In genomic region chr11:15810581-15810980, GRCh38 we compare ENCODE assay signal across 26 cellular contexts.
"Had no signal": no experiment of that assay in that cellular context is flagged by ENCODE, and none has a peak within 500 bp of the region (broad histone marks: within the 10 kb centered on the region; RNA-seq: fewer than 3 reads in every experiment).

No MANE protein-coding gene starts in this region.

- ATAC-seq: effector memory CD8-positive, alpha-beta T cell; esophagus mucosa; gastrocnemius medialis; heart right ventricle; left cardiac atrium; left lung; left ventricle myocardium superior; lower lobe of right lung; mucosa of descending colon; naive thymus-derived CD8-positive, alpha-beta T cell had no signal

- H3K9me3 Mint-ChIP-seq: dendritic cell treated with granulocyte-macrophage colony-stimulating factor and Interleukin-4, amounts not matched to agents 40 ng/mL and 50 ng/mL, for 4 days; endodermal cell had no signal

- H3K27ac Mint-ChIP-seq: dendritic cell treated with granulocyte-macrophage colony-stimulating factor and Interleukin-4, amounts not matched to agents 40 ng/mL and 50 ng/mL, for 4 days; effector memory CD8-positive, alpha-beta T cell; endodermal cell; mesothelial cell of epicardium; naive B cell; naive thymus-derived CD8-positive, alpha-beta T cell had no signal

- H3K4me3 Mint-ChIP-seq: dendritic cell treated with granulocyte-macrophage colony-stimulating factor and Interleukin-4, amounts not matched to agents 40 ng/mL and 50 ng/mL, for 4 days; effector memory CD8-positive, alpha-beta T cell; endodermal cell; mesothelial cell of epicardium; naive B cell; naive thymus-derived CD8-positive, alpha-beta T cell had no signal

- H3K4me1 Mint-ChIP-seq: naive B cell; naive thymus-derived CD8-positive, alpha-beta T cell had no signal

- H3K36me3 Mint-ChIP-seq: mesothelial cell of epicardium; naive B cell; naive thymus-derived CD8-positive, alpha-beta T cell had no signal

- DNase-seq: colonic mucosa; cortex of kidney; effector CD8-positive, alpha-beta T cell; effector memory CD8-positive, alpha-beta T cell; endodermal cell; erythroblast; esophagus squamous epithelium; foreskin fibroblast; foreskin melanocyte; gastrocnemius medialis; glutamatergic neuron; head of caudate nucleus; heart right ventricle; hippocampal formation; islet precursor cell; left cardiac atrium; left lung; left ventricle myocardium superior; lower lobe of right lung; mesenchymal stem cell; mucosa of descending colon; naive B cell; naive thymus-derived CD8-positive, alpha-beta T cell had no signal

- H3K27me3 Mint-ChIP-seq: effector memory CD8-positive, alpha-beta T cell had no signal
